ENCODE assay signal across 9 cellular contexts in genomic region chr14:103519043-103519836, GRCh38. TPM values are rescaled to one million over a fixed set of nuclear protein-coding genes. Genes with fewer than 3 reads are reported as not detected.
A peak's percentile ranks its signal among the peaks of the same experiment; 100 is the strongest.
DNase-seq lines count a peak whose midpoint lies in the region; ATAC-seq and TF ChIP-seq lines count a peak whose summit lies in the region.
"Had no signal": no experiment of that assay in that cellular context is flagged by ENCODE, and none has a peak within 500 bp of the region (broad histone marks: within the 10 kb centered on the region; RNA-seq: fewer than 3 reads in every experiment).

No MANE protein-coding gene starts in this region.

- no peaks in the 10 kb centered on the region for H3K9me3 ChIP-seq in ovary

- H3K27me3 Mint-ChIP-seq in endothelial cell (ENCODE audit: unreplicated experiment) = peaks cover 18% of the 10 kb centered on the region

- no peak for TF ChIP-seq POLR2A in ovary (IDR thresholded peaks at IDR 0.05)

- no peaks in the 10 kb centered on the region for H3K27me3 ChIP-seq in ovary

- no peak for TF ChIP-seq EP300 in ovary (IDR thresholded peaks at IDR 0.05)

- WGBS in ovary, 3 donors = 48 to 51% (median 48%) methylated on average over 13 of the region's 13 CpGs

- H3K36me3 Mint-ChIP-seq in endothelial cell (ENCODE audit: low read depth, unreplicated experiment) = peaks cover 5% of the 10 kb centered on the region

- H3K36me3 ChIP-seq in ovary = no peaks in the 10 kb centered on the region

- peak overlapping the region in 1 of 2 donors; percentile 66 for H3K27ac ChIP-seq in ovary
- H3K27ac ChIP-seq: PC-9 had no signal

- ATAC-seq in GM21723 (IDR thresholded peaks at IDR 0.05; ENCODE audit: unreplicated experiment) (no peak), GM21423 (IDR thresholded peaks at IDR 0.05; ENCODE audit: unreplicated experiment) (no peak), GM18511 (IDR thresholded peaks at IDR 0.05; ENCODE audit: unreplicated experiment) (no peak)

- peak overlapping the region; percentile 42 for H3K4me3 Mint-ChIP-seq in endothelial cell (ENCODE audit: unreplicated experiment)

- DNase-seq in ELF-1 (ENCODE audit: low read depth, low spot score) (peak; percentile 30), NCI-H446 treated with DMSO at 0.1 percent for 48 hours (lab: John Stamatoyannopoulos, UW) (peak; percentile 59), endothelial cell (ENCODE audit: low spot score) (no peak), ovary (peak in 3 of 5 donors; percentile 39 to 48 (median 46)), mesenteric fat pad (ENCODE audit: low spot score) (no peak)

- intact Hi-C loops in ovary (cut with DNase I) = loop anchor here in 1 of 4 donors (5.0 kb wide), 1 partner anchor 33 kb away; no protein-coding TSS in a partner anchor

- peaks cover 9% of the 10 kb centered on the region for H3K4me1 Mint-ChIP-seq in endothelial cell (ENCODE audit: unreplicated experiment)

- peak overlapping the region; percentile 18 for H3K27ac Mint-ChIP-seq in endothelial cell (ENCODE audit: unreplicated experiment)

- TF ChIP-seq CTCF in endothelial cell (IDR thresholded peaks at IDR 0.05; ENCODE audit: unreplicated experiment) = no peak
- no peak for TF ChIP-seq CTCF in ovary (IDR thresholded peaks at IDR 0.05)

- H3K9me3 Mint-ChIP-seq in endothelial cell (ENCODE audit: unreplicated experiment) = no peaks in the 10 kb centered on the region

- H3K4me1 ChIP-seq in ovary (ENCODE audit: insufficient read depth) = peaks cover 10% of the 10 kb centered on the region

- no peak overlapping the region for H3K4me3 ChIP-seq in ovary
- H3K4me3 ChIP-seq: PC-9 had no signal

RNA-seq across cellular contexts. Expression of gene CKB, which starts 3.4 kb away (rescaled TPM):
- total RNA-seq in endothelial cell (ENCODE audit: unreplicated experiment) (23.1 TPM), ovary (100 to 1,000 TPM in 6 of 7 donors, 10 to 100 TPM in 1; 79.4 to 284 (median 140) TPM), mesenteric fat pad (90.1 TPM)
- polyA plus RNA-seq in ovary = 100 to 1,000 TPM in 1 of 2 donors, 10 to 100 TPM in 1; 47.5 to 134 TPM

RNA-seq across cellular contexts. Expression of gene TRMT61A, which starts 9.8 kb away (rescaled TPM):
- total RNA-seq in endothelial cell (ENCODE audit: unreplicated experiment) (6.1 TPM), ovary (10 to 100 TPM in 6 of 7 donors, 1 to 10 TPM in 1; 8.1 to 20.9 (median 14.8) TPM), mesenteric fat pad (13.8 TPM)
- 10 to 100 TPM in 1 of 2 donors, under 1 TPM in 1; 0.62 to 12.1 TPM for polyA plus RNA-seq in ovary

RNA-seq across cellular contexts. Expression of gene BAG5, which starts 43.2 kb away (rescaled TPM):
- total RNA-seq in endothelial cell (ENCODE audit: unreplicated experiment) (39.9 TPM), ovary (10 to 100 TPM; 13.2 to 29.1 (median 24.4) TPM), mesenteric fat pad (55.1 TPM)
- polyA plus RNA-seq in ovary = 10 to 100 TPM in 1 of 2 donors, 1 to 10 TPM in 1; 9.8 to 26.6 TPM

RNA-seq across cellular contexts. Expression of gene COA8, which starts 43.5 kb away (rescaled TPM):
- total RNA-seq in endothelial cell (ENCODE audit: unreplicated experiment) (45.2 TPM), ovary (10 to 100 TPM; 11.4 to 28.1 (median 26.6) TPM), mesenteric fat pad (45.8 TPM)
- polyA plus RNA-seq in ovary = 10 to 100 TPM; 34.9 to 50.1 TPM

Comparison
In these comparisons a context has a peak if more than half of its experiments do, and no peak if none do; other contexts are left out.
1. DNase-seq: peak in ELF-1 (single experiment), NCI-H446 treated with DMSO at 0.1 percent for 48 hours (single experiment) and ovary (3 of 5); none in endothelial cell (single experiment) and mesenteric fat pad (single experiment).